ENCODE assay signal across 1 cellular context in genomic region chr11:65797711-65798110, GRCh38.
TF ChIP-seq lines count a peak whose summit lies in the region.

No MANE protein-coding gene starts in this region.

TF ChIP-seq in H1, 55 proteins besides CTCF, POLR2A, EP300 and RAD21:
- TF ChIP-seq CHD7 (IDR thresholded peaks at IDR 0.05; ENCODE audit: insufficient replicate concordance, low read length): no peak
- TF ChIP-seq HDAC2 (IDR thresholded peaks at IDR 0.05; ENCODE audit: borderline replicate concordance in 1 of 2, low read depth in 2 of 2, low read length in 2 of 2): no peak
- no peak for TF ChIP-seq RNF2 (IDR thresholded peaks at IDR 0.05; ENCODE audit: borderline replicate concordance, low read depth, low read length, missing control alignments, poor library complexity, severe bottlenecking)
- TF ChIP-seq KDM4A (IDR thresholded peaks at IDR 0.05; ENCODE audit: low read depth, low read length, severe bottlenecking): no peak
- TF ChIP-seq SUZ12 (IDR thresholded peaks at IDR 0.05; ENCODE audit: low read length): no peak
- TF ChIP-seq SRF (IDR thresholded peaks at IDR 0.05; ENCODE audit: low read depth, low read length): no peak
- no peak for TF ChIP-seq TAF7 (optimal IDR thresholded peaks at IDR 0.05; ENCODE audit: borderline replicate concordance, low read depth, low read length)
